ENCODE assay signal across 27 cellular contexts in the genomic region with DNA sequence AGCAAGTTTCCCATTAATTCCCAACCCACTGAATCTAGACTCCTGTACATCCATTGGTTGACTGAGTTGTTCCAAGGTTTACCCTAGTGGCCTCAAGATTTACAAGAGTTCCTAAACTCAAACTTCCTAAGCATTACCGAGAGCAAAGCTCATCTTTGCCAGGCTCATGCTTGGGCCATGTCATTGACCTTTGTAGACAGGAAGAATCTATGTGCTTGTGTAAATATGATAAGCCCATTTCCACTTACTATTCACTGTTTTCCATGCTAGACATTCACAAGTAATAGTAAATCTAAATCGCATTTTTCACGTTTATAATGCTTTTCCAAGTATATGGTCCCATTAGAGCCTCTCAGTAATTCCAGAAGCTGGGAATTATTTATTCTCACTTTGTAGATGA.
"Had no signal": no experiment of that assay in that cellular context is flagged by ENCODE, and none has a peak within 500 bp of the region (broad histone marks: within the 10 kb centered on the region; RNA-seq: fewer than 3 reads in every experiment).

No MANE protein-coding gene starts in this region.

- H3K27ac Mint-ChIP-seq: mesothelial cell of epicardium; natural killer cell treated with Interleukin-12 subunit alpha and Interleukin-12 subunit beta and Interleukin-15 and Interleukin-18, amount 100 ng/mL, for 72 hours; progenitor cell of endocrine pancreas; stimulated activated effector memory CD8-positive, alpha-beta T cell treated with anti-CD3 and anti-CD28 coated beads, Interleukin-12 subunit alpha, Interleukin-12 subunit beta, amount 100 ng/mL, for 72 hours; stimulated activated naive CD8-positive, alpha-beta T cell treated with anti-CD3 and anti-CD28 coated beads, Interleukin-15, Interleukin-2, amounts not matched to agents 100 ng/mL and 50 ng/mL, for 24 hours had no signal

- H3K36me3 ChIP-seq: left lung, ovary, sigmoid colon, spleen, suprapubic skin, thoracic aorta, tibial artery, upper lobe of right lung, uterus had no signal

- H3K4me3 Mint-ChIP-seq: mesothelial cell of epicardium; naive thymus-derived CD4-positive, alpha-beta T cell; natural killer cell treated with Interleukin-12 subunit alpha and Interleukin-12 subunit beta and Interleukin-15 and Interleukin-18, amount 100 ng/mL, for 72 hours; stimulated activated effector memory CD8-positive, alpha-beta T cell treated with anti-CD3 and anti-CD28 coated beads, Interleukin-12 subunit alpha, Interleukin-12 subunit beta, amount 100 ng/mL, for 72 hours; stimulated activated naive CD8-positive, alpha-beta T cell treated with anti-CD3 and anti-CD28 coated beads, Interleukin-15, Interleukin-2, amounts not matched to agents 100 ng/mL and 50 ng/mL, for 24 hours had no signal

- ATAC-seq: left cardiac atrium; left lung; naive thymus-derived CD4-positive, alpha-beta T cell; natural killer cell treated with Interleukin-12 subunit alpha and Interleukin-12 subunit beta and Interleukin-15 and Interleukin-18, amount 100 ng/mL, for 72 hours; stimulated activated effector memory CD8-positive, alpha-beta T cell treated with anti-CD3 and anti-CD28 coated beads, Interleukin-12 subunit alpha, Interleukin-12 subunit beta, amount 100 ng/mL, for 72 hours; upper lobe of right lung had no signal

- H3K36me3 Mint-ChIP-seq: mesothelial cell of epicardium; naive thymus-derived CD4-positive, alpha-beta T cell; natural killer cell treated with Interleukin-12 subunit alpha and Interleukin-12 subunit beta and Interleukin-15 and Interleukin-18, amount 100 ng/mL, for 72 hours; stimulated activated effector memory CD8-positive, alpha-beta T cell treated with anti-CD3 and anti-CD28 coated beads, Interleukin-12 subunit alpha, Interleukin-12 subunit beta, amount 100 ng/mL, for 72 hours had no signal

- H3K27ac ChIP-seq: left lung, ovary, sigmoid colon, spleen, suprapubic skin, thoracic aorta, tibial artery, upper lobe of right lung, uterus had no signal

- FAIRE-seq: keratinocyte, small intestine had no signal

- H3K9me3 Mint-ChIP-seq: mesothelial cell of epicardium; natural killer cell treated with Interleukin-12 subunit alpha and Interleukin-12 subunit beta and Interleukin-15 and Interleukin-18, amount 100 ng/mL, for 72 hours; stimulated activated effector memory CD8-positive, alpha-beta T cell treated with anti-CD3 and anti-CD28 coated beads, Interleukin-12 subunit alpha, Interleukin-12 subunit beta, amount 100 ng/mL, for 72 hours; stimulated activated naive CD8-positive, alpha-beta T cell treated with anti-CD3 and anti-CD28 coated beads, Interleukin-15, Interleukin-2, amounts not matched to agents 100 ng/mL and 50 ng/mL, for 24 hours had no signal

- H3K27me3 Mint-ChIP-seq: natural killer cell treated with Interleukin-12 subunit alpha and Interleukin-12 subunit beta and Interleukin-15 and Interleukin-18, amount 100 ng/mL, for 72 hours; stimulated activated naive CD8-positive, alpha-beta T cell treated with anti-CD3 and anti-CD28 coated beads, Interleukin-15, Interleukin-2, amounts not matched to agents 100 ng/mL and 50 ng/mL, for 24 hours had no signal

- H3K4me1 ChIP-seq: sigmoid colon, suprapubic skin, tibial artery, upper lobe of right lung, uterus had no signal

- DNase-seq: hippocampal formation; kidney glomerular epithelial cell; left cardiac atrium; left lung; mesendoderm; naive thymus-derived CD4-positive, alpha-beta T cell; ovary; retina; right cardiac atrium; sigmoid colon; small intestine; spleen; stimulated activated CD4-positive, alpha-beta T cell treated with anti-CD3 and anti-CD28 coated beads, Interleukin-4, amount 100 ng/mL, for 24 hours; stimulated activated naive CD4-positive, alpha-beta T cell; tibial artery; trophoblast cell; upper lobe of right lung; uterus had no signal

- H3K27me3 ChIP-seq: left lung, ovary, sigmoid colon, spleen, suprapubic skin, tibial artery, upper lobe of right lung, uterus had no signal

- H3K9me3 ChIP-seq: left lung, ovary, sigmoid colon, spleen, suprapubic skin, thoracic aorta, tibial artery, upper lobe of right lung, uterus had no signal

- H3K4me3 ChIP-seq: left lung, lung, ovary, sigmoid colon, spleen, suprapubic skin, thoracic aorta, tibial artery, upper lobe of right lung, uterus had no signal

- H3K4me1 Mint-ChIP-seq: mesothelial cell of epicardium; naive thymus-derived CD4-positive, alpha-beta T cell; stimulated activated effector memory CD8-positive, alpha-beta T cell treated with anti-CD3 and anti-CD28 coated beads, Interleukin-12 subunit alpha, Interleukin-12 subunit beta, amount 100 ng/mL, for 72 hours had no signal
